In genomic region chr11:40125054-40125453, GRCh38 we compare ENCODE assay signal across 14 cellular contexts.
DNase-seq lines count a peak whose midpoint lies in the region; ATAC-seq and TF ChIP-seq lines count a peak whose summit lies in the region.
"Had no signal": no experiment of that assay in that cellular context is flagged by ENCODE, and none has a peak within 500 bp of the region (broad histone marks: within the 10 kb centered on the region; RNA-seq: fewer than 3 reads in every experiment).

No MANE protein-coding gene starts in this region.

- H3K4me1 ChIP-seq in lung (ENCODE audit: control insufficient read depth in 2 of 2, insufficient read depth in 2 of 2, low read length in 2 of 2): no peaks in the 10 kb centered on the region

- no peak for TF ChIP-seq EP300 in Ishikawa (IDR thresholded peaks at IDR 0.05; ENCODE audit: borderline replicate concordance)

- TF ChIP-seq RAD21 in Ishikawa (IDR thresholded peaks at IDR 0.05; ENCODE audit: low read depth): peak; percentile 25; the same call in 1 of the 2 replicates

- peaks cover 0 to 7% of the 10 kb centered on the region in 2 donors for H3K9me3 ChIP-seq in lung (ENCODE audit: control insufficient read depth in 2 of 2, insufficient read depth in 1 of 2, low read length in 1 of 2)

- H3K36me3 ChIP-seq in lung (ENCODE audit: control insufficient read depth in 2 of 2, insufficient read depth in 2 of 2, low read length in 2 of 2): no peaks in the 10 kb centered on the region

- peak; percentile 2 for TF ChIP-seq CTCF in lung (IDR thresholded peaks at IDR 0.05; ENCODE audit: control extremely low read depth, extremely low read depth)

- no peak overlapping the region for H3K4me3 ChIP-seq in lung
- H3K4me3 ChIP-seq: coronary artery had no signal

- DNase-seq in DMS114 treated with DMSO at 0.1 percent for 48 hours (lab: John Stamatoyannopoulos, UW; ENCODE audit: unreplicated experiment) (peak; percentile 19), SK-N-DZ (ENCODE audit: low spot score) (peak; percentile 42), lung (ENCODE audit: low spot score) (no peak)
- DNase-seq in stimulated activated CD4-positive, alpha-beta T cell treated with anti-CD3 and anti-CD28 coated beads, Interleukin-4, amount 100 ng/mL, for 24 hours: no peak
- DNase-seq in effector CD4-positive, alpha-beta T cell: no peak
- DNase-seq: activated CD8-positive, alpha-beta memory T cell treated with anti-CD3 and anti-CD28 coated beads, Interleukin-2, amount 50 U/mL, for 4 hours; activated naive CD8-positive, alpha-beta T cell treated with anti-CD3 and anti-CD28 coated beads, Interleukin-2, amount 10 ng/mL, durations not matched to agents 7 days and 5 days; NCI-H1436; NK-92 treated with Interleukin-12 subunit alpha and Interleukin-12 subunit beta, amount 100 ng/mL, for 24 hours; substantia nigra had no signal

- 16 to 27% methylated on average over 1 of the region's 1 CpG for WGBS in lung, 2 donors

- H3K27ac ChIP-seq in lung (ENCODE audit: low read depth in 1 of 2, low read length in 1 of 2): no peak overlapping the region
- H3K27ac ChIP-seq: coronary artery had no signal

- H3K27me3 ChIP-seq in lung (ENCODE audit: control insufficient read depth, insufficient read depth): no peaks in the 10 kb centered on the region

- ATAC-seq in lung (ENCODE audit: insufficient read depth, low FRiP score) (no peak), HG02970 (IDR thresholded peaks at IDR 0.05; ENCODE audit: low FRiP score, unreplicated experiment) (no peak)
- ATAC-seq: sciatic nerve had no signal

TF ChIP-seq in Ishikawa, 13 proteins besides CTCF, POLR2A, EP300 and RAD21:
- TF ChIP-seq REST (IDR thresholded peaks at IDR 0.05; ENCODE audit: low read depth) (no peak), TEAD4 (IDR thresholded peaks at IDR 0.05) (no peak)
TF ChIP-seq in Ishikawa: peak in this region for 0.

Comparison
In these comparisons a context has a peak if more than half of its experiments do, and no peak if none do; other contexts are left out.
1. DNase-seq: peak in DMS114 treated with DMSO at 0.1 percent for 48 hours (single experiment) and SK-N-DZ (single experiment); none in lung (single experiment), stimulated activated CD4-positive, alpha-beta T cell treated with anti-CD3 and anti-CD28 coated beads, Interleukin-4, amount 100 ng/mL, for 24 hours (single experiment) and effector CD4-positive, alpha-beta T cell (single experiment).